Comparison of ENCODE assay signal across 1 cellular context in genomic region chr10:30818010-30818660, GRCh38.
TF ChIP-seq lines count a peak whose summit lies in the region.

No MANE protein-coding gene starts in this region.

TF ChIP-seq in K562, 482 proteins besides CTCF, POLR2A, EP300 and RAD21 (continued from another document):
- TF ChIP-seq PBX2 (CRISPR knock-in tag; IDR thresholded peaks at IDR 0.05; ENCODE audit: low read depth) (no peak), PBX2 (tag; conservative IDR thresholded peaks at IDR 0.05; ENCODE audit: low read depth) (0 out of 2 replicates have a peak, but pooled peaks have one; percentile 7), ZBTB7A (IDR thresholded peaks at IDR 0.05; ENCODE audit: borderline replicate concordance, control insufficient read depth, low read depth, low read length) (peak; percentile 59; the same call in 1 of the 2 replicates), ATF7 (IDR thresholded peaks at IDR 0.05) (peak; percentile 45; the same call in 1 of the 2 replicates), ID3 (CRISPR knock-in tag; IDR thresholded peaks at IDR 0.05) (no peak), ID3 (tag; IDR thresholded peaks at IDR 0.05) (no peak), FUS (optimal IDR thresholded peaks at IDR 0.05; ENCODE audit: low read depth, low read length) (no peak), MAZ (CRISPR knock-in tag; conservative IDR thresholded peaks at IDR 0.05 in 1 of 2, IDR thresholded peaks at IDR 0.05 in 1 of 2) (peak in 1 of 2 experiments; percentile 58; a peak in 2 of 4 replicates), ATF1 (CRISPR knock-in tag; IDR thresholded peaks at IDR 0.05) (no peak), ATF1 (tag; IDR thresholded peaks at IDR 0.05) (peak; percentile 76), ZBTB9 (CRISPR knock-in tag; IDR thresholded peaks at IDR 0.05) (0 out of 2 replicates have a peak, but pooled peaks have one; percentile 33), CBFA2T2 (conservative IDR thresholded peaks at IDR 0.05) (peak; percentile 74), ARID1B (IDR thresholded peaks at IDR 0.05) (peak; percentile 89), ARID3B (CRISPR knock-in tag; IDR thresholded peaks at IDR 0.05; ENCODE audit: borderline replicate concordance) (no peak), RUNX1 (IDR thresholded peaks at IDR 0.05; ENCODE audit: low read depth) (0 out of 2 replicates have a peak, but pooled peaks have one; percentile 39), VEZF1 (CRISPR knock-in tag; IDR thresholded peaks at IDR 0.05) (peak; percentile 67), ETV5 (CRISPR knock-in tag; IDR thresholded peaks at IDR 0.05; ENCODE audit: low read depth) (peak; percentile 49; the same call in 1 of the 2 replicates), ARID3A (IDR thresholded peaks at IDR 0.05; ENCODE audit: borderline replicate concordance, low read depth, low read length) (no peak), CBFA2T3 (IDR thresholded peaks at IDR 0.05) (peak; percentile 86), ZNF398 (CRISPR knock-in tag; IDR thresholded peaks at IDR 0.05) (no peak), PML (IDR thresholded peaks at IDR 0.05; ENCODE audit: low read length) (peak; percentile 56; the same call in 1 of the 2 replicates), EHMT2 (IDR thresholded peaks at IDR 0.05) (peak; percentile 81), ZNF512 (tag; IDR thresholded peaks at IDR 0.05) (no peak), SIX5 (IDR thresholded peaks at IDR 0.05; ENCODE audit: borderline replicate concordance in 1 of 2, insufficient read depth in 1 of 2, low read depth in 1 of 2, low read length in 2 of 2) (no peak), CTBP1 (IDR thresholded peaks at IDR 0.05; ENCODE audit: borderline replicate concordance) (peak; percentile 70; the same call in 1 of the 2 replicates), NCOR1 (IDR thresholded peaks at IDR 0.05) (peak; percentile 83), ATF4 (CRISPR knock-in tag; IDR thresholded peaks at IDR 0.05) (0 out of 2 replicates have a peak, but pooled peaks have one; percentile 4), THRAP3 (IDR thresholded peaks at IDR 0.05; ENCODE audit: borderline replicate concordance) (no peak), TEAD4 (IDR thresholded peaks at IDR 0.05; ENCODE audit: low read length) (peak; percentile 82), TEAD4 (CRISPR knock-in tag; IDR thresholded peaks at IDR 0.05; ENCODE audit: borderline replicate concordance) (no peak), L3MBTL2 (IDR thresholded peaks at IDR 0.05) (peak; percentile 16; the same call in 1 of the 2 replicates), TCF3 (CRISPR knock-in tag; IDR thresholded peaks at IDR 0.05) (peak; percentile 87), ZBTB26 (CRISPR knock-in tag; IDR thresholded peaks at IDR 0.05) (peak; percentile 9; the same call in 1 of the 2 replicates)
